9 cellular contexts compared by ENCODE assay signal in genomic region chr3:31232049-31233040, GRCh38.
DNase-seq lines count a peak whose midpoint lies in the region; ATAC-seq and TF ChIP-seq lines count a peak whose summit lies in the region.
"Had no signal": no experiment of that assay in that cellular context is flagged by ENCODE, and none has a peak within 500 bp of the region (broad histone marks: within the 10 kb centered on the region; RNA-seq: fewer than 3 reads in every experiment).

No MANE protein-coding gene starts in this region.

- H3K4me1 Mint-ChIP-seq in CD4-positive, CD25-positive, alpha-beta regulatory T cell: peaks cover 5 to 65% (median 39%) of the 10 kb centered on the region in 4 donors

- TF ChIP-seq POLR2A in Peyer's patch (IDR thresholded peaks at IDR 0.05): no peak

- H3K4me1 ChIP-seq in CD4-positive, CD25-positive, alpha-beta regulatory T cell (ENCODE audit: control insufficient read depth, insufficient read depth, low read length, poor library complexity, severe bottlenecking): peaks cover 41% of the 10 kb centered on the region
- no peaks in the 10 kb centered on the region for H3K4me1 ChIP-seq in Peyer's patch

- H3K27ac Mint-ChIP-seq in CD4-positive, CD25-positive, alpha-beta regulatory T cell: peak overlapping the region; percentile 59 to 85 (median 63)

- no peak overlapping the region for H3K27ac ChIP-seq in CD4-positive, CD25-positive, alpha-beta regulatory T cell (ENCODE audit: insufficient read depth, low read length, poor library complexity, severe bottlenecking)
- peak overlapping the region in 2 of 4 donors; percentile 10 to 15 for H3K27ac ChIP-seq in Peyer's patch

- no peaks in the 10 kb centered on the region for H3K36me3 Mint-ChIP-seq in CD4-positive, CD25-positive, alpha-beta regulatory T cell

- H3K4me3 Mint-ChIP-seq in CD4-positive, CD25-positive, alpha-beta regulatory T cell: peak overlapping the region in 1 of 4 donors; percentile 36

- no peaks in the 10 kb centered on the region for H3K9me3 ChIP-seq in CD4-positive, CD25-positive, alpha-beta regulatory T cell (ENCODE audit: control insufficient read depth in 2 of 2, low read length in 2 of 2)
- no peaks in the 10 kb centered on the region for H3K9me3 ChIP-seq in Peyer's patch

- peak in 1 of 3 donors; percentile 54 for DNase-seq in CD4-positive, CD25-positive, alpha-beta regulatory T cell
- DNase-seq in Peyer's patch (peak in 2 of 3 donors; percentile 50 to 52), cardiac septum (ENCODE audit: low spot score) (peak; percentile 78), HPDE6-E6E7 (ENCODE audit: extremely low spot score) (no peak), NCI-H1105 (lab: John Stamatoyannopoulos, UW) (no peak), RKO (ENCODE audit: low spot score) (no peak), NCI-H345 (lab: John Stamatoyannopoulos, UW) (no peak)
- DNase-seq: SHP77 had no signal

- intact Hi-C loops in cardiac septum (cut with DNase I): no loop called here

- H3K36me3 ChIP-seq in CD4-positive, CD25-positive, alpha-beta regulatory T cell (ENCODE audit: control insufficient read depth, insufficient read depth, low read length): no peaks in the 10 kb centered on the region
- H3K36me3 ChIP-seq in Peyer's patch: no peaks in the 10 kb centered on the region

- TF ChIP-seq CTCF in Peyer's patch (IDR thresholded peaks at IDR 0.05): no peak

- no peaks in the 10 kb centered on the region for H3K27me3 ChIP-seq in CD4-positive, CD25-positive, alpha-beta regulatory T cell (ENCODE audit: control insufficient read depth, insufficient read depth, low read length)
- H3K27me3 ChIP-seq in Peyer's patch: no peaks in the 10 kb centered on the region

- no peak overlapping the region for H3K4me3 ChIP-seq in CD4-positive, CD25-positive, alpha-beta regulatory T cell (ENCODE audit: low read depth, low read length)
- no peak overlapping the region for H3K4me3 ChIP-seq in Peyer's patch

- H3K27me3 Mint-ChIP-seq in CD4-positive, CD25-positive, alpha-beta regulatory T cell: no peaks in the 10 kb centered on the region

- no peak for ATAC-seq in CD4-positive, CD25-positive, alpha-beta regulatory T cell (ENCODE audit: low read depth in 2 of 2)
- ATAC-seq in GM21723 (IDR thresholded peaks at IDR 0.05; ENCODE audit: unreplicated experiment): peak; percentile 44

- H3K9me3 Mint-ChIP-seq in CD4-positive, CD25-positive, alpha-beta regulatory T cell: peaks cover 0 to 2% (median 0%) of the 10 kb centered on the region in 7 donors

Comparison
In these comparisons a context has a peak if more than half of its experiments do, and no peak if none do; other contexts are left out.
1. DNase-seq: peak in Peyer's patch (2 of 3) and cardiac septum (single experiment); none in HPDE6-E6E7 (single experiment), NCI-H1105 (single experiment), RKO (single experiment) and NCI-H345 (single experiment).